In the genomic region with DNA sequence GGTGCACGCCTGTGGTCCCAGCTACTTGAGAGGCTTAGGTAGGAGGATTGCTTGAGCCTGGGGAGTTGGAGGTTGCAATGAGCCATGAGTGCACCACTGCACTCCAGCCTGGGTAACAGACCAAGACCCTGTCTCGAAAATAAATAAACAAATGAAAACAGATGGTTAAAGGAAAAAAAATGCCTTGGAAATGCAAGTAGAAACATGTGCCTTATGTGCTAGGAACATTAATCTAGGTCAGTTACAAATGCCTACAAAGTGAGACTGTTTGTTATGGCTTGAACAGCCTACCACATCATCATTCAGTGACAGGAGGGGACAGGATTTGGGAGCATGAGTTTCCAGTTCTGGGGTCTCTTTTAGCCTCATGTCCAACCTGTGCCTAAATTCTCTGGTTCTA, we compare ENCODE assay signal across 1 cellular context.
TF ChIP-seq lines count a peak whose summit lies in the region.

No MANE protein-coding gene starts in this region.

TF ChIP-seq in IMR-90, 13 proteins besides CTCF, POLR2A, EP300 and RAD21:
- no peak for TF ChIP-seq CEBPB (IDR thresholded peaks at IDR 0.05; ENCODE audit: low read depth, low read length)
- TF ChIP-seq FOS (IDR thresholded peaks at IDR 0.05; ENCODE audit: low read depth, low read length) = no peak
- no peak for TF ChIP-seq RFX5 (IDR thresholded peaks at IDR 0.05; ENCODE audit: low read depth, low read length)
- TF ChIP-seq SMC3 (IDR thresholded peaks at IDR 0.05; ENCODE audit: low read depth, low read length) = no peak
- TF ChIP-seq MAZ (IDR thresholded peaks at IDR 0.05; ENCODE audit: borderline replicate concordance, low read depth, low read length) = no peak
- TF ChIP-seq NFE2L2 (IDR thresholded peaks at IDR 0.05; ENCODE audit: low read depth, low read length) = no peak
